1 cellular context compared by ENCODE assay signal in the genomic region with DNA sequence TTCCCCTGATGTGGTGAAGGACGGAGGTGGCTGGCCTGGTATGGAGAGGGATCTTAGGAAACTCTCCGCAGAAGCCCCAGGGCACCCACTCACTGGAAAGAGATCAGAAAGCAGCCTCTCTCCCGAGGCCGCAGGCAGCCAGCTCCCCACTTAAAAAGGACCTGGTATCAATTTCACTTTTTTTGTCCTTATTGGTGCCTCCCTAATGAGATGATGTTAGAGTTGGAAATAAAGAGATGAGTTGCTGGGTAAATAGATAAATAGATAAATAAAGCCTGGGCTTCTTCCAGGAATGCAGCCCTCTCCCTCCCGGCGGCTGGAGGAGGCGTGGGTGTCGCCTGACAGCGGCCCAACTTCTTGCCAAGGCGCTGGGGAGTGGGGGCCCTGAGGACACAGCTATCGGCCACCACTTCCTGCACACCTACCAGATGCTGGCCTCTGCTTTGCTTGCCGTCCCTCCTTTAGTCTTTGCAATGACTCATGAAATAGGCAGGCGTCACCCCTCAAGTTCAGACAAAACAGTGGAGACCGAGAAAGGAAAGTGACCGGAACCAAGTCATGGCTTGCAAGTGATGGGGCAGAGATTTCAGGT.
TF ChIP-seq lines count a peak whose summit lies in the region.

No MANE protein-coding gene starts in this region.

TF ChIP-seq in K562, 482 proteins besides CTCF, POLR2A, EP300 and RAD21 (continued from another document and continues in another):
- TF ChIP-seq, protein P1, sequence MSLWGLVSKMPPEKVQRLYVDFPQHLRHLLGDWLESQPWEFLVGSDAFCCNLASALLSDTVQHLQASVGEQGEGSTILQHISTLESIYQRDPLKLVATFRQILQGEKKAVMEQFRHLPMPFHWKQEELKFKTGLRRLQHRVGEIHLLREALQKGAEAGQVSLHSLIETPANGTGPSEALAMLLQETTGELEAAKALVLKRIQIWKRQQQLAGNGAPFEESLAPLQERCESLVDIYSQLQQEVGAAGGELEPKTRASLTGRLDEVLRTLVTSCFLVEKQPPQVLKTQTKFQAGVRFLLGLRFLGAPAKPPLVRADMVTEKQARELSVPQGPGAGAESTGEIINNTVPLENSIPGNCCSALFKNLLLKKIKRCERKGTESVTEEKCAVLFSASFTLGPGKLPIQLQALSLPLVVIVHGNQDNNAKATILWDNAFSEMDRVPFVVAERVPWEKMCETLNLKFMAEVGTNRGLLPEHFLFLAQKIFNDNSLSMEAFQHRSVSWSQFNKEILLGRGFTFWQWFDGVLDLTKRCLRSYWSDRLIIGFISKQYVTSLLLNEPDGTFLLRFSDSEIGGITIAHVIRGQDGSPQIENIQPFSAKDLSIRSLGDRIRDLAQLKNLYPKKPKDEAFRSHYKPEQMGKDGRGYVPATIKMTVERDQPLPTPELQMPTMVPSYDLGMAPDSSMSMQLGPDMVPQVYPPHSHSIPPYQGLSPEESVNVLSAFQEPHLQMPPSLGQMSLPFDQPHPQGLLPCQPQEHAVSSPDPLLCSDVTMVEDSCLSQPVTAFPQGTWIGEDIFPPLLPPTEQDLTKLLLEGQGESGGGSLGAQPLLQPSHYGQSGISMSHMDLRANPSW (CRISPR knock-in tag; IDR thresholded peaks at IDR 0.05) = no peak
- TF ChIP-seq SIN3B (IDR thresholded peaks at IDR 0.05; ENCODE audit: low read depth) = no peak
- TF ChIP-seq ZNF354B (CRISPR knock-in tag; IDR thresholded peaks at IDR 0.05) = no peak
- TF ChIP-seq GATAD2B (IDR thresholded peaks at IDR 0.05; ENCODE audit: borderline replicate concordance) = no peak
- TF ChIP-seq, protein P2, sequence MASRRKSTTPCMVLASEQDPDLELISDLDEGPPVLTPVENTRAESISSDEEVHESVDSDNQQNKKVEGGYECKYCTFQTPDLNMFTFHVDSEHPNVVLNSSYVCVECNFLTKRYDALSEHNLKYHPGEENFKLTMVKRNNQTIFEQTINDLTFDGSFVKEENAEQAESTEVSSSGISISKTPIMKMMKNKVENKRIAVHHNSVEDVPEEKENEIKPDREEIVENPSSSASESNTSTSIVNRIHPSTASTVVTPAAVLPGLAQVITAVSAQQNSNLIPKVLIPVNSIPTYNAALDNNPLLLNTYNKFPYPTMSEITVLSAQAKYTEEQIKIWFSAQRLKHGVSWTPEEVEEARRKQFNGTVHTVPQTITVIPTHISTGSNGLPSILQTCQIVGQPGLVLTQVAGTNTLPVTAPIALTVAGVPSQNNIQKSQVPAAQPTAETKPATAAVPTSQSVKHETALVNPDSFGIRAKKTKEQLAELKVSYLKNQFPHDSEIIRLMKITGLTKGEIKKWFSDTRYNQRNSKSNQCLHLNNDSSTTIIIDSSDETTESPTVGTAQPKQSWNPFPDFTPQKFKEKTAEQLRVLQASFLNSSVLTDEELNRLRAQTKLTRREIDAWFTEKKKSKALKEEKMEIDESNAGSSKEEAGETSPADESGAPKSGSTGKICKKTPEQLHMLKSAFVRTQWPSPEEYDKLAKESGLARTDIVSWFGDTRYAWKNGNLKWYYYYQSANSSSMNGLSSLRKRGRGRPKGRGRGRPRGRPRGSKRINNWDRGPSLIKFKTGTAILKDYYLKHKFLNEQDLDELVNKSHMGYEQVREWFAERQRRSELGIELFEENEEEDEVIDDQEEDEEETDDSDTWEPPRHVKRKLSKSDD (conservative IDR thresholded peaks at IDR 0.05; ENCODE audit: low read length) = no peak
- TF ChIP-seq E2F3 (CRISPR knock-in tag; IDR thresholded peaks at IDR 0.05) = no peak
- TF ChIP-seq TBL1XR1 (IDR thresholded peaks at IDR 0.05; ENCODE audit: low read length in 2 of 2) = peak in 1 of 2 experiments; percentile 66; a peak in 2 of 4 replicates
- peak; percentile 80 for TF ChIP-seq SOX6 (IDR thresholded peaks at IDR 0.05)
- no peak for TF ChIP-seq KLF10 (CRISPR knock-in tag; IDR thresholded peaks at IDR 0.05)
- TF ChIP-seq SP2 (IDR thresholded peaks at IDR 0.05; ENCODE audit: extremely low read depth, low read depth, low read length, poor library complexity, severe bottlenecking) = no peak
- peak in 1 of 2 experiments; percentile 83; a peak in 1 of 4 replicates for TF ChIP-seq MAZ (CRISPR knock-in tag; conservative IDR thresholded peaks at IDR 0.05 in 1 of 2, IDR thresholded peaks at IDR 0.05 in 1 of 2)
- no peak for TF ChIP-seq ZC3H4 (CRISPR knock-in tag; IDR thresholded peaks at IDR 0.05; ENCODE audit: borderline replicate concordance)
- TF ChIP-seq KDM4B (IDR thresholded peaks at IDR 0.05; ENCODE audit: borderline replicate concordance in 2 of 2, low read depth in 1 of 2) = no peak
- TF ChIP-seq NCOA4 (IDR thresholded peaks at IDR 0.05; ENCODE audit: partially characterized antibody) = no peak
- TF ChIP-seq, protein P3, sequence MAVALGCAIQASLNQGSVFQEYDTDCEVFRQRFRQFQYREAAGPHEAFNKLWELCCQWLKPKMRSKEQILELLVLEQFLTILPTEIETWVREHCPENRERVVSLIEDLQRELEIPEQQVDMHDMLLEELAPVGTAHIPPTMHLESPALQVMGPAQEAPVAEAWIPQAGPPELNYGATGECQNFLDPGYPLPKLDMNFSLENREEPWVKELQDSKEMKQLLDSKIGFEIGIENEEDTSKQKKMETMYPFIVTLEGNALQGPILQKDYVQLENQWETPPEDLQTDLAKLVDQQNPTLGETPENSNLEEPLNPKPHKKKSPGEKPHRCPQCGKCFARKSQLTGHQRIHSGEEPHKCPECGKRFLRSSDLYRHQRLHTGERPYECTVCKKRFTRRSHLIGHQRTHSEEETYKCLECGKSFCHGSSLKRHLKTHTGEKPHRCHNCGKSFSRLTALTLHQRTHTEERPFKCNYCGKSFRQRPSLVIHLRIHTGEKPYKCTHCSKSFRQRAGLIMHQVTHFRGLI (CRISPR knock-in tag; IDR thresholded peaks at IDR 0.05) = no peak
- TF ChIP-seq, protein P4, sequence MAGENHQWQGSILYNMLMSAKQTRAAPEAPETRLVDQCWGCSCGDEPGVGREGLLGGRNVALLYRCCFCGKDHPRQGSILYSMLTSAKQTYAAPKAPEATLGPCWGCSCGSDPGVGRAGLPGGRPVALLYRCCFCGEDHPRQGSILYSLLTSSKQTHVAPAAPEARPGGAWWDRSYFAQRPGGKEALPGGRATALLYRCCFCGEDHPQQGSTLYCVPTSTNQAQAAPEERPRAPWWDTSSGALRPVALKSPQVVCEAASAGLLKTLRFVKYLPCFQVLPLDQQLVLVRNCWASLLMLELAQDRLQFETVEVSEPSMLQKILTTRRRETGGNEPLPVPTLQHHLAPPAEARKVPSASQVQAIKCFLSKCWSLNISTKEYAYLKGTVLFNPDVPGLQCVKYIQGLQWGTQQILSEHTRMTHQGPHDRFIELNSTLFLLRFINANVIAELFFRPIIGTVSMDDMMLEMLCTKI (IDR thresholded peaks at IDR 0.05; ENCODE audit: partially characterized antibody) = no peak
- TF ChIP-seq, protein P5, sequence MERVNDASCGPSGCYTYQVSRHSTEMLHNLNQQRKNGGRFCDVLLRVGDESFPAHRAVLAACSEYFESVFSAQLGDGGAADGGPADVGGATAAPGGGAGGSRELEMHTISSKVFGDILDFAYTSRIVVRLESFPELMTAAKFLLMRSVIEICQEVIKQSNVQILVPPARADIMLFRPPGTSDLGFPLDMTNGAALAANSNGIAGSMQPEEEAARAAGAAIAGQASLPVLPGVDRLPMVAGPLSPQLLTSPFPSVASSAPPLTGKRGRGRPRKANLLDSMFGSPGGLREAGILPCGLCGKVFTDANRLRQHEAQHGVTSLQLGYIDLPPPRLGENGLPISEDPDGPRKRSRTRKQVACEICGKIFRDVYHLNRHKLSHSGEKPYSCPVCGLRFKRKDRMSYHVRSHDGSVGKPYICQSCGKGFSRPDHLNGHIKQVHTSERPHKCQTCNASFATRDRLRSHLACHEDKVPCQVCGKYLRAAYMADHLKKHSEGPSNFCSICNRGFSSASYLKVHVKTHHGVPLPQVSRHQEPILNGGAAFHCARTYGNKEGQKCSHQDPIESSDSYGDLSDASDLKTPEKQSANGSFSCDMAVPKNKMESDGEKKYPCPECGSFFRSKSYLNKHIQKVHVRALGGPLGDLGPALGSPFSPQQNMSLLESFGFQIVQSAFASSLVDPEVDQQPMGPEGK (CRISPR knock-in tag; IDR thresholded peaks at IDR 0.05; ENCODE audit: borderline replicate concordance) = no peak
- no peak for TF ChIP-seq HNRNPL (IDR thresholded peaks at IDR 0.05; ENCODE audit: low read depth, low read length)
- peak; percentile 73 for TF ChIP-seq ARID1B (IDR thresholded peaks at IDR 0.05)
- TF ChIP-seq BDP1 (IDR thresholded peaks at IDR 0.05; ENCODE audit: insufficient read depth, insufficient read length) = no peak
- no peak for TF ChIP-seq COPS2 (conservative IDR thresholded peaks at IDR 0.05)
- no peak for TF ChIP-seq NFIX (CRISPR knock-in tag; IDR thresholded peaks at IDR 0.05; ENCODE audit: low read depth)
- no peak for TF ChIP-seq ZNF347 (CRISPR knock-in tag; IDR thresholded peaks at IDR 0.05; ENCODE audit: low read depth)
- TF ChIP-seq PRMT5 (CRISPR knock-in tag; IDR thresholded peaks at IDR 0.05) = no peak
- TF ChIP-seq, protein P6, sequence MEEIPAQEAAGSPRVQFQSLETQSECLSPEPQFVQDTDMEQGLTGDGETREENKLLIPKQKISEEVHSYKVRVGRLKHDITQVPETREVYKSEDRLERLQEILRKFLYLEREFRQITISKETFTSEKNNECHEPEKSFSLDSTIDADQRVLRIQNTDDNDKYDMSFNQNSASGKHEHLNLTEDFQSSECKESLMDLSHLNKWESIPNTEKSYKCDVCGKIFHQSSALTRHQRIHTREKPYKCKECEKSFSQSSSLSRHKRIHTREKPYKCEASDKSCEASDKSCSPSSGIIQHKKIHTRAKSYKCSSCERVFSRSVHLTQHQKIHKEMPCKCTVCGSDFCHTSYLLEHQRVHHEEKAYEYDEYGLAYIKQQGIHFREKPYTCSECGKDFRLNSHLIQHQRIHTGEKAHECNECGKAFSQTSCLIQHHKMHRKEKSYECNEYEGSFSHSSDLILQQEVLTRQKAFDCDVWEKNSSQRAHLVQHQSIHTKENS (CRISPR knock-in tag; IDR thresholded peaks at IDR 0.05) = no peak
- TF ChIP-seq, protein P7, sequence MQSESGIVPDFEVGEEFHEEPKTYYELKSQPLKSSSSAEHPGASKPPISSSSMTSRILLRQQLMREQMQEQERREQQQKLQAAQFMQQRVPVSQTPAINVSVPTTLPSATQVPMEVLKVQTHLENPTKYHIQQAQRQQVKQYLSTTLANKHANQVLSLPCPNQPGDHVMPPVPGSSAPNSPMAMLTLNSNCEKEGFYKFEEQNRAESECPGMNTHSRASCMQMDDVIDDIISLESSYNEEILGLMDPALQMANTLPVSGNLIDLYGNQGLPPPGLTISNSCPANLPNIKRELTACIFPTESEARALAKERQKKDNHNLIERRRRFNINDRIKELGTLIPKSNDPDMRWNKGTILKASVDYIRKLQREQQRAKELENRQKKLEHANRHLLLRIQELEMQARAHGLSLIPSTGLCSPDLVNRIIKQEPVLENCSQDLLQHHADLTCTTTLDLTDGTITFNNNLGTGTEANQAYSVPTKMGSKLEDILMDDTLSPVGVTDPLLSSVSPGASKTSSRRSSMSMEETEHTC (IDR thresholded peaks at IDR 0.05) = no peak
- 0 out of 2 replicates have a peak, but pooled peaks have one; percentile 22 for TF ChIP-seq L3MBTL2 (IDR thresholded peaks at IDR 0.05)
- TF ChIP-seq ARID2 (IDR thresholded peaks at IDR 0.05) = no peak
- TF ChIP-seq, protein P8, sequence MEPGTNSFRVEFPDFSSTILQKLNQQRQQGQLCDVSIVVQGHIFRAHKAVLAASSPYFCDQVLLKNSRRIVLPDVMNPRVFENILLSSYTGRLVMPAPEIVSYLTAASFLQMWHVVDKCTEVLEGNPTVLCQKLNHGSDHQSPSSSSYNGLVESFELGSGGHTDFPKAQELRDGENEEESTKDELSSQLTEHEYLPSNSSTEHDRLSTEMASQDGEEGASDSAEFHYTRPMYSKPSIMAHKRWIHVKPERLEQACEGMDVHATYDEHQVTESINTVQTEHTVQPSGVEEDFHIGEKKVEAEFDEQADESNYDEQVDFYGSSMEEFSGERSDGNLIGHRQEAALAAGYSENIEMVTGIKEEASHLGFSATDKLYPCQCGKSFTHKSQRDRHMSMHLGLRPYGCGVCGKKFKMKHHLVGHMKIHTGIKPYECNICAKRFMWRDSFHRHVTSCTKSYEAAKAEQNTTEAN (CRISPR knock-in tag; IDR thresholded peaks at IDR 0.05) = no peak
- TF ChIP-seq ZNF583 (CRISPR knock-in tag; IDR thresholded peaks at IDR 0.05) = no peak
- TF ChIP-seq, protein P9, sequence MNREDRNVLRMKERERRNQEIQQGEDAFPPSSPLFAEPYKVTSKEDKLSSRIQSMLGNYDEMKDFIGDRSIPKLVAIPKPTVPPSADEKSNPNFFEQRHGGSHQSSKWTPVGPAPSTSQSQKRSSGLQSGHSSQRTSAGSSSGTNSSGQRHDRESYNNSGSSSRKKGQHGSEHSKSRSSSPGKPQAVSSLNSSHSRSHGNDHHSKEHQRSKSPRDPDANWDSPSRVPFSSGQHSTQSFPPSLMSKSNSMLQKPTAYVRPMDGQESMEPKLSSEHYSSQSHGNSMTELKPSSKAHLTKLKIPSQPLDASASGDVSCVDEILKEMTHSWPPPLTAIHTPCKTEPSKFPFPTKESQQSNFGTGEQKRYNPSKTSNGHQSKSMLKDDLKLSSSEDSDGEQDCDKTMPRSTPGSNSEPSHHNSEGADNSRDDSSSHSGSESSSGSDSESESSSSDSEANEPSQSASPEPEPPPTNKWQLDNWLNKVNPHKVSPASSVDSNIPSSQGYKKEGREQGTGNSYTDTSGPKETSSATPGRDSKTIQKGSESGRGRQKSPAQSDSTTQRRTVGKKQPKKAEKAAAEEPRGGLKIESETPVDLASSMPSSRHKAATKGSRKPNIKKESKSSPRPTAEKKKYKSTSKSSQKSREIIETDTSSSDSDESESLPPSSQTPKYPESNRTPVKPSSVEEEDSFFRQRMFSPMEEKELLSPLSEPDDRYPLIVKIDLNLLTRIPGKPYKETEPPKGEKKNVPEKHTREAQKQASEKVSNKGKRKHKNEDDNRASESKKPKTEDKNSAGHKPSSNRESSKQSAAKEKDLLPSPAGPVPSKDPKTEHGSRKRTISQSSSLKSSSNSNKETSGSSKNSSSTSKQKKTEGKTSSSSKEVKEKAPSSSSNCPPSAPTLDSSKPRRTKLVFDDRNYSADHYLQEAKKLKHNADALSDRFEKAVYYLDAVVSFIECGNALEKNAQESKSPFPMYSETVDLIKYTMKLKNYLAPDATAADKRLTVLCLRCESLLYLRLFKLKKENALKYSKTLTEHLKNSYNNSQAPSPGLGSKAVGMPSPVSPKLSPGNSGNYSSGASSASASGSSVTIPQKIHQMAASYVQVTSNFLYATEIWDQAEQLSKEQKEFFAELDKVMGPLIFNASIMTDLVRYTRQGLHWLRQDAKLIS (CRISPR knock-in tag; IDR thresholded peaks at IDR 0.05) = no peak
- no peak for TF ChIP-seq KHSRP (IDR thresholded peaks at IDR 0.05)
- TF ChIP-seq, protein P10, sequence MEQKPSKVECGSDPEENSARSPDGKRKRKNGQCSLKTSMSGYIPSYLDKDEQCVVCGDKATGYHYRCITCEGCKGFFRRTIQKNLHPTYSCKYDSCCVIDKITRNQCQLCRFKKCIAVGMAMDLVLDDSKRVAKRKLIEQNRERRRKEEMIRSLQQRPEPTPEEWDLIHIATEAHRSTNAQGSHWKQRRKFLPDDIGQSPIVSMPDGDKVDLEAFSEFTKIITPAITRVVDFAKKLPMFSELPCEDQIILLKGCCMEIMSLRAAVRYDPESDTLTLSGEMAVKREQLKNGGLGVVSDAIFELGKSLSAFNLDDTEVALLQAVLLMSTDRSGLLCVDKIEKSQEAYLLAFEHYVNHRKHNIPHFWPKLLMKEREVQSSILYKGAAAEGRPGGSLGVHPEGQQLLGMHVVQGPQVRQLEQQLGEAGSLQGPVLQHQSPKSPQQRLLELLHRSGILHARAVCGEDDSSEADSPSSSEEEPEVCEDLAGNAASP (IDR thresholded peaks at IDR 0.05) = no peak
- no peak for TF ChIP-seq IRF2 (CRISPR knock-in tag; IDR thresholded peaks at IDR 0.05)
- TF ChIP-seq RUNX1 (IDR thresholded peaks at IDR 0.05; ENCODE audit: low read depth) = no peak
- TF ChIP-seq STAG1 (CRISPR knock-in tag; IDR thresholded peaks at IDR 0.05; ENCODE audit: borderline replicate concordance) = no peak
- peak; percentile 76 for TF ChIP-seq ETV1 (tag; conservative IDR thresholded peaks at IDR 0.05; ENCODE audit: low read depth)
- TF ChIP-seq SMARCA5 (IDR thresholded peaks at IDR 0.05) = no peak
- TF ChIP-seq HDAC1 (IDR thresholded peaks at IDR 0.05) = peak in 1 of 2 experiments; percentile 76; a peak in 2 of 4 replicates
- peak; percentile 60 for TF ChIP-seq NEUROD1 (IDR thresholded peaks at IDR 0.05; ENCODE audit: borderline replicate concordance, low read depth, low read length, partially characterized antibody)
